18 cellular contexts compared by ENCODE assay signal in genomic region chr2:10441966-10442365, GRCh38. TPM values are rescaled to one million over a fixed set of nuclear protein-coding genes. Genes with fewer than 3 reads are reported as not detected.
A peak's percentile ranks its signal among the peaks of the same experiment; 100 is the strongest.
DNase-seq lines count a peak whose midpoint lies in the region; ATAC-seq lines count a peak whose summit lies in the region.
"Had no signal": no experiment of that assay in that cellular context is flagged by ENCODE, and none has a peak within 500 bp of the region (broad histone marks: within the 10 kb centered on the region; RNA-seq: fewer than 3 reads in every experiment).

No MANE protein-coding gene starts in this region.

- no peaks in the 10 kb centered on the region for H3K27me3 Mint-ChIP-seq in activated CD4-positive, alpha-beta T cell treated with anti-CD3 and anti-CD28 coated beads for 36 hours
- no peaks in the 10 kb centered on the region for H3K27me3 Mint-ChIP-seq in activated CD4-positive, alpha-beta T cell treated with anti-CD3 and anti-CD28 coated beads, Interleukin-2, amount 10 ng/mL, durations not matched to agents 7 days and 5 days
- H3K27me3 Mint-ChIP-seq in activated naive CD8-positive, alpha-beta T cell = no peaks in the 10 kb centered on the region
- H3K27me3 Mint-ChIP-seq in stimulated activated naive CD8-positive, alpha-beta T cell treated with anti-CD3 and anti-CD28 coated beads, Interleukin-15, amount 100 ng/mL, for 72 hours = no peaks in the 10 kb centered on the region

- H3K4me1 Mint-ChIP-seq in activated CD4-positive, alpha-beta T cell treated with anti-CD3 and anti-CD28 coated beads for 36 hours = peaks cover 51% of the 10 kb centered on the region
- H3K4me1 Mint-ChIP-seq in activated CD4-positive, alpha-beta T cell treated with anti-CD3 and anti-CD28 coated beads, Interleukin-2, amount 10 ng/mL, durations not matched to agents 7 days and 5 days = peaks cover 30% of the 10 kb centered on the region
- H3K4me1 Mint-ChIP-seq in activated naive CD8-positive, alpha-beta T cell (ENCODE audit: low read depth) = peaks cover 40% of the 10 kb centered on the region
- H3K4me1 Mint-ChIP-seq in stimulated activated naive CD8-positive, alpha-beta T cell treated with anti-CD3 and anti-CD28 coated beads, Interleukin-15, amount 100 ng/mL, for 72 hours = peaks cover 51% of the 10 kb centered on the region

- ATAC-seq in activated CD4-positive, alpha-beta T cell treated with anti-CD3 and anti-CD28 coated beads for 36 hours = peak; percentile 59
- peak; percentile 43 for ATAC-seq in stimulated activated naive CD8-positive, alpha-beta T cell treated with anti-CD3 and anti-CD28 coated beads, Interleukin-15, amount 100 ng/mL, for 72 hours
- ATAC-seq: HepG2, PC-3 had no signal

- H3K9me3 Mint-ChIP-seq in activated CD4-positive, alpha-beta T cell treated with anti-CD3 and anti-CD28 coated beads for 36 hours (ENCODE audit: low read depth) = no peaks in the 10 kb centered on the region
- no peaks in the 10 kb centered on the region for H3K9me3 Mint-ChIP-seq in activated CD4-positive, alpha-beta T cell treated with anti-CD3 and anti-CD28 coated beads, Interleukin-2, amount 10 ng/mL, durations not matched to agents 7 days and 5 days
- H3K9me3 Mint-ChIP-seq in activated naive CD8-positive, alpha-beta T cell (ENCODE audit: low read depth) = no peaks in the 10 kb centered on the region
- no peaks in the 10 kb centered on the region for H3K9me3 Mint-ChIP-seq in stimulated activated naive CD8-positive, alpha-beta T cell treated with anti-CD3 and anti-CD28 coated beads, Interleukin-15, amount 100 ng/mL, for 72 hours

- POLR2A ChIA-PET in activated CD4-positive, alpha-beta T cell treated with anti-CD3 and anti-CD28 coated beads for 36 hours (lab: Charles Lee) = interaction anchor here (0.6 kb wide), 2 partner anchors 35 to 494 kb away, joined by 4 read pairs; no protein-coding TSS in a partner anchor
- POLR2A ChIA-PET in activated CD4-positive, alpha-beta T cell treated with anti-CD3 and anti-CD28 coated beads, Interleukin-2, amount 10 ng/mL, durations not matched to agents 7 days and 5 days (lab: Charles Lee) = no interaction called here

- H3K4me3 Mint-ChIP-seq in activated CD4-positive, alpha-beta T cell treated with anti-CD3 and anti-CD28 coated beads for 36 hours = peak overlapping the region; percentile 22
- no peak overlapping the region for H3K4me3 Mint-ChIP-seq in activated CD4-positive, alpha-beta T cell treated with anti-CD3 and anti-CD28 coated beads, Interleukin-2, amount 10 ng/mL, durations not matched to agents 7 days and 5 days
- H3K4me3 Mint-ChIP-seq in activated naive CD8-positive, alpha-beta T cell = no peak overlapping the region
- H3K4me3 Mint-ChIP-seq in stimulated activated naive CD8-positive, alpha-beta T cell treated with anti-CD3 and anti-CD28 coated beads, Interleukin-15, amount 100 ng/mL, for 72 hours = peak overlapping the region; percentile 14 to 31

- CTCF ChIA-PET in activated CD4-positive, alpha-beta T cell treated with anti-CD3 and anti-CD28 coated beads for 36 hours (lab: Charles Lee) = no interaction called here
- CTCF ChIA-PET in activated CD4-positive, alpha-beta T cell treated with anti-CD3 and anti-CD28 coated beads, Interleukin-2, amount 10 ng/mL, durations not matched to agents 7 days and 5 days (lab: Charles Lee) = no interaction called here

- DNase-seq in activated CD4-positive, alpha-beta T cell treated with anti-CD3 and anti-CD28 coated beads for 36 hours = peak; percentile 71
- no peak for DNase-seq in activated CD4-positive, alpha-beta T cell treated with anti-CD3 and anti-CD28 coated beads, Interleukin-2, amount 10 ng/mL, durations not matched to agents 7 days and 5 days
- DNase-seq in stimulated activated CD4-positive, alpha-beta T cell treated with anti-CD3 and anti-CD28 coated beads, Interleukin-15, amount 100 ng/mL, for 48 hours (ENCODE audit: low read depth in 2 of 2) = peak; percentile 30 to 33
- DNase-seq in stimulated activated CD4-positive, alpha-beta T cell treated with anti-CD3 and anti-CD28 coated beads, Interleukin-4, amount 100 ng/mL, for 4 hours = no peak
- peak in 1 of 2 donors; percentile 30 for DNase-seq in stimulated activated naive CD8-positive, alpha-beta T cell treated with anti-CD3 and anti-CD28 coated beads, Interleukin-15, amount 100 ng/mL, for 72 hours
- no peak for DNase-seq in effector CD4-positive, alpha-beta T cell
- DNase-seq in SHP77 treated with DMSO at 0.1 percent for 48 hours (lab: John Stamatoyannopoulos, UW) = no peak
- DNase-seq: 8988T, EL, H7, Karpas-422, NCI-H1105 treated with DMSO at 0.1 percent for 48 hours, NCI-H187, NCI-H446, NCI-H748 treated with DMSO at 0.1 percent for 48 hours, PC-3 had no signal

- intact Hi-C loops in activated CD4-positive, alpha-beta T cell treated with anti-CD3 and anti-CD28 coated beads for 36 hours (cut with DNase I, micrococcal nuclease) = loop anchor here in 1 of 2 experiments (10.0 kb wide), 1 partner anchor 967 kb away; the partner anchor contains the start of gene IAH1

- H3K36me3 Mint-ChIP-seq in activated CD4-positive, alpha-beta T cell treated with anti-CD3 and anti-CD28 coated beads for 36 hours (ENCODE audit: low read depth) = peaks cover 67% of the 10 kb centered on the region
- H3K36me3 Mint-ChIP-seq in activated CD4-positive, alpha-beta T cell treated with anti-CD3 and anti-CD28 coated beads, Interleukin-2, amount 10 ng/mL, durations not matched to agents 7 days and 5 days (ENCODE audit: low read depth) = peaks cover 44% of the 10 kb centered on the region
- peaks cover 21% of the 10 kb centered on the region for H3K36me3 Mint-ChIP-seq in activated naive CD8-positive, alpha-beta T cell

- H3K27ac Mint-ChIP-seq in activated CD4-positive, alpha-beta T cell treated with anti-CD3 and anti-CD28 coated beads for 36 hours = peak overlapping the region; percentile 94
- H3K27ac Mint-ChIP-seq in activated CD4-positive, alpha-beta T cell treated with anti-CD3 and anti-CD28 coated beads, Interleukin-2, amount 10 ng/mL, durations not matched to agents 7 days and 5 days = no peak overlapping the region
- H3K27ac Mint-ChIP-seq in activated naive CD8-positive, alpha-beta T cell = peak overlapping the region; percentile 72
- H3K27ac Mint-ChIP-seq in stimulated activated naive CD8-positive, alpha-beta T cell treated with anti-CD3 and anti-CD28 coated beads, Interleukin-15, amount 100 ng/mL, for 72 hours = peak overlapping the region; percentile 63 to 90

RNA-seq across cellular contexts. Expression of gene ODC1, which starts 6.2 kb away (rescaled TPM):
- 100 to 1,000 TPM; 158 to 170 TPM for total RNA-seq in activated CD4-positive, alpha-beta T cell treated with anti-CD3 and anti-CD28 coated beads for 36 hours
- total RNA-seq in activated CD4-positive, alpha-beta T cell treated with anti-CD3 and anti-CD28 coated beads, Interleukin-2, amount 10 ng/mL, durations not matched to agents 7 days and 5 days = 10 to 100 TPM; 47.1 to 50.3 TPM

Comparison
In these comparisons a context has a peak if more than half of its experiments do, and no peak if none do; other contexts are left out.
1. DNase-seq: peak in activated CD4-positive, alpha-beta T cell treated with anti-CD3 and anti-CD28 coated beads for 36 hours (single experiment) and stimulated activated CD4-positive, alpha-beta T cell treated with anti-CD3 and anti-CD28 coated beads, Interleukin-15, amount 100 ng/mL, for 48 hours (2 of 2); none in activated CD4-positive, alpha-beta T cell treated with anti-CD3 and anti-CD28 coated beads, Interleukin-2, amount 10 ng/mL, durations not matched to agents 7 days and 5 days (single experiment), stimulated activated CD4-positive, alpha-beta T cell treated with anti-CD3 and anti-CD28 coated beads, Interleukin-4, amount 100 ng/mL, for 4 hours (0 of 2), effector CD4-positive, alpha-beta T cell (single experiment) and SHP77 treated with DMSO at 0.1 percent for 48 hours (single experiment).
2. H3K4me3 Mint-ChIP-seq: peak in activated CD4-positive, alpha-beta T cell treated with anti-CD3 and anti-CD28 coated beads for 36 hours (single experiment) and stimulated activated naive CD8-positive, alpha-beta T cell treated with anti-CD3 and anti-CD28 coated beads, Interleukin-15, amount 100 ng/mL, for 72 hours (2 of 2); none in activated CD4-positive, alpha-beta T cell treated with anti-CD3 and anti-CD28 coated beads, Interleukin-2, amount 10 ng/mL, durations not matched to agents 7 days and 5 days (single experiment) and activated naive CD8-positive, alpha-beta T cell (single experiment).